10 cellular contexts compared by ENCODE assay signal in genomic region chr7:27193335-27194001, GRCh38. TPM values are rescaled to one million over a fixed set of nuclear protein-coding genes. Genes with fewer than 3 reads are reported as not detected.
DNase-seq lines count a peak whose midpoint lies in the region; ATAC-seq and TF ChIP-seq lines count a peak whose summit lies in the region.
"Had no signal": no experiment of that assay in that cellular context is flagged by ENCODE, and none has a peak within 500 bp of the region (broad histone marks: within the 10 kb centered on the region; RNA-seq: fewer than 3 reads in every experiment).

No MANE protein-coding gene starts in this region.

- H3K18ac ChIP-seq in H9 (ENCODE audit: insufficient read length, low read depth, low read length) (no peak overlapping the region), mesenchymal stem cell (ENCODE audit: low read depth in 1 of 2, low read length in 2 of 2) (no peak overlapping the region)

- CTCF ChIA-PET in activated CD8-positive, alpha-beta T cell treated with anti-CD3 and anti-CD28 coated beads for 36 hours (lab: Charles Lee), result interaction anchor here (0.9 to 3.2 kb wide), 7 partner anchors 10 to 35 kb away, joined by 3 to 25 read pairs (median 4); no protein-coding TSS in a partner anchor

- no peak overlapping the region for H3K23ac ChIP-seq in H9 (ENCODE audit: insufficient read length, low read depth, low read length)
- peak overlapping the region in 1 of 2 experiments; percentile 2 for H3K23ac ChIP-seq in mesenchymal stem cell (ENCODE audit: low read length in 2 of 2)

- H2AFZ ChIP-seq in H9 (ENCODE audit: low read length), result no peak overlapping the region
- H2AFZ ChIP-seq in mesenchymal stem cell (ENCODE audit: low read depth, low read length), result no peak overlapping the region

- H3K36me3 Mint-ChIP-seq in H9 (ENCODE audit: insufficient read depth in 1 of 3, low read depth in 3 of 3), result no peaks in the 10 kb centered on the region; a peak in 1 of 7 replicates
- no peaks in the 10 kb centered on the region for H3K36me3 Mint-ChIP-seq in activated CD8-positive, alpha-beta T cell treated with anti-CD3 and anti-CD28 coated beads for 36 hours (ENCODE audit: low read depth)
- H3K36me3 Mint-ChIP-seq in stimulated activated effector memory CD8-positive, alpha-beta T cell treated with anti-CD3 and anti-CD28 coated beads, Interleukin-12 subunit alpha, Interleukin-12 subunit beta, amount 100 ng/mL, for 72 hours, result no peaks in the 10 kb centered on the region
- H3K36me3 Mint-ChIP-seq in stimulated activated memory B cell treated with anti-CD40 and anti-IgM and Interleukin-4, amounts not matched to agents 10 μg/mL and 1 μg/mL and 100 μg/mL, for 72 hours, result no peaks in the 10 kb centered on the region

- H3T11ph ChIP-seq in H9 (ENCODE audit: low read length), result no peak overlapping the region

- H3K4me1 ChIP-seq in H9 (ENCODE audit: insufficient read depth, low read length) (no peaks in the 10 kb centered on the region), mesenchymal stem cell (ENCODE audit: control insufficient read depth, insufficient read depth, low read depth, low read length) (peaks cover 24% of the 10 kb centered on the region)

- peaks cover 3 to 14% of the 10 kb centered on the region in 2 experiments; a peak in 2 of 5 replicates for H3K9me3 Mint-ChIP-seq in H9
- H3K9me3 Mint-ChIP-seq in activated CD8-positive, alpha-beta T cell treated with anti-CD3 and anti-CD28 coated beads for 36 hours, result no peaks in the 10 kb centered on the region
- no peaks in the 10 kb centered on the region for H3K9me3 Mint-ChIP-seq in stimulated activated effector memory CD8-positive, alpha-beta T cell treated with anti-CD3 and anti-CD28 coated beads, Interleukin-12 subunit alpha, Interleukin-12 subunit beta, amount 100 ng/mL, for 72 hours
- H3K9me3 Mint-ChIP-seq in stimulated activated memory B cell treated with anti-CD40 and anti-IgM and Interleukin-4, amounts not matched to agents 10 μg/mL and 1 μg/mL and 100 μg/mL, for 72 hours, result no peaks in the 10 kb centered on the region
- H3K9me3 Mint-ChIP-seq: activated naive CD4-positive, alpha-beta T cell treated with anti-CD3 and anti-CD28 coated beads, Interleukin-2, amount 10 ng/mL, durations not matched to agents 7 days and 5 days had no signal

- H2BK15ac ChIP-seq in H9 (ENCODE audit: low read depth, low read length) (no peak overlapping the region), mesenchymal stem cell (ENCODE audit: low read depth, poor library complexity, severe bottlenecking) (no peak overlapping the region)

- H3K4me3 Mint-ChIP-seq in H9, result no peak overlapping the region
- peak overlapping the region; percentile 10 for H3K4me3 Mint-ChIP-seq in activated CD8-positive, alpha-beta T cell treated with anti-CD3 and anti-CD28 coated beads for 36 hours
- peak overlapping the region; percentile 42 for H3K4me3 Mint-ChIP-seq in stimulated activated effector memory CD8-positive, alpha-beta T cell treated with anti-CD3 and anti-CD28 coated beads, Interleukin-12 subunit alpha, Interleukin-12 subunit beta, amount 100 ng/mL, for 72 hours
- no peak overlapping the region for H3K4me3 Mint-ChIP-seq in stimulated activated memory B cell treated with anti-CD40 and anti-IgM and Interleukin-4, amounts not matched to agents 10 μg/mL and 1 μg/mL and 100 μg/mL, for 72 hours

- H4K5ac ChIP-seq in H9 (ENCODE audit: insufficient read length, low read depth, low read length), result no peak overlapping the region

- ATAC-seq in activated CD8-positive, alpha-beta T cell treated with anti-CD3 and anti-CD28 coated beads for 36 hours, result no peak
- no peak for ATAC-seq in stimulated activated effector memory CD8-positive, alpha-beta T cell treated with anti-CD3 and anti-CD28 coated beads, Interleukin-12 subunit alpha, Interleukin-12 subunit beta, amount 100 ng/mL, for 72 hours
- ATAC-seq in stimulated activated memory B cell treated with anti-CD40 and anti-IgM and Interleukin-4, amounts not matched to agents 10 μg/mL and 1 μg/mL and 100 μg/mL, for 72 hours, result no peak

- H3K27ac ChIP-seq in H9 (ENCODE audit: insufficient read length, low read depth, low read length), result no peak overlapping the region
- H3K27ac ChIP-seq in mesenchymal stem cell (ENCODE audit: low read length, poor library complexity, severe bottlenecking), result no peak overlapping the region

- no peaks in the 10 kb centered on the region for H3K79me2 ChIP-seq in H9 (ENCODE audit: insufficient read depth, low read length)

- no peak overlapping the region for H3K9ac ChIP-seq in H9 (ENCODE audit: extremely low read depth, insufficient read length, low read length)
- peak overlapping the region; percentile 78 for H3K9ac ChIP-seq in mesenchymal stem cell (ENCODE audit: low read length)

- POLR2A ChIA-PET in activated CD8-positive, alpha-beta T cell treated with anti-CD3 and anti-CD28 coated beads for 36 hours (lab: Charles Lee), result no interaction called here

- no peak for TF ChIP-seq CTCF in H9 (conservative IDR thresholded peaks at IDR 0.05)
- no peak for TF ChIP-seq CTCF in activated CD8-positive, alpha-beta T cell treated with anti-CD3 and anti-CD28 coated beads for 36 hours (IDR thresholded peaks at IDR 0.05)

- no peak overlapping the region for H3K4me2 ChIP-seq in H9 (ENCODE audit: insufficient read depth, insufficient read length, low read length)
- H3K4me2 ChIP-seq in mesenchymal stem cell (ENCODE audit: low read length, poor library complexity, severe bottlenecking), result peak overlapping the region; percentile 80

- no CpG with 5 or more reads among the region's 29 CpGs for WGBS in H9 (ENCODE audit: extremely low coverage, insufficient read length, low lambda C conversion rate)
- 20% methylated on average over 27 of the region's 29 CpGs for WGBS in mesenchymal stem cell

- H4K91ac ChIP-seq in H9 (ENCODE audit: insufficient read length, low read depth, low read length) (no peak overlapping the region), mesenchymal stem cell (ENCODE audit: low read length) (no peak overlapping the region)

- H3K4me3 ChIP-seq in mesenchymal stem cell (ENCODE audit: insufficient read depth in 1 of 2, low read depth in 1 of 2, low read length in 2 of 2), result peak overlapping the region in 1 of 2 experiments; percentile 65

- H4K8ac ChIP-seq in H9 (replicated peaks; ENCODE audit: insufficient read length, low read depth, low read length) (no peak overlapping the region), mesenchymal stem cell (ENCODE audit: low read length) (no peak overlapping the region)

- no peaks in the 10 kb centered on the region for H3K9me3 ChIP-seq in H9 (ENCODE audit: control insufficient read depth, low read depth, low read length)
- H3K9me3 ChIP-seq in mesenchymal stem cell (ENCODE audit: control insufficient read depth, low read length), result no peaks in the 10 kb centered on the region

- H3K4me1 Mint-ChIP-seq in H9, result peaks cover 3 to 10% of the 10 kb centered on the region in 2 experiments
- peaks cover 24% of the 10 kb centered on the region for H3K4me1 Mint-ChIP-seq in activated CD8-positive, alpha-beta T cell treated with anti-CD3 and anti-CD28 coated beads for 36 hours (ENCODE audit: low read depth)
- peaks cover 21% of the 10 kb centered on the region for H3K4me1 Mint-ChIP-seq in stimulated activated effector memory CD8-positive, alpha-beta T cell treated with anti-CD3 and anti-CD28 coated beads, Interleukin-12 subunit alpha, Interleukin-12 subunit beta, amount 100 ng/mL, for 72 hours
- peaks cover 13% of the 10 kb centered on the region for H3K4me1 Mint-ChIP-seq in stimulated activated memory B cell treated with anti-CD40 and anti-IgM and Interleukin-4, amounts not matched to agents 10 μg/mL and 1 μg/mL and 100 μg/mL, for 72 hours

- H3K27ac Mint-ChIP-seq in H9, result no peak overlapping the region
- no peak overlapping the region for H3K27ac Mint-ChIP-seq in activated CD8-positive, alpha-beta T cell treated with anti-CD3 and anti-CD28 coated beads for 36 hours
- no peak overlapping the region for H3K27ac Mint-ChIP-seq in stimulated activated effector memory CD8-positive, alpha-beta T cell treated with anti-CD3 and anti-CD28 coated beads, Interleukin-12 subunit alpha, Interleukin-12 subunit beta, amount 100 ng/mL, for 72 hours
- no peak overlapping the region for H3K27ac Mint-ChIP-seq in stimulated activated memory B cell treated with anti-CD40 and anti-IgM and Interleukin-4, amounts not matched to agents 10 μg/mL and 1 μg/mL and 100 μg/mL, for 72 hours
- H3K27ac Mint-ChIP-seq: activated naive CD4-positive, alpha-beta T cell treated with anti-CD3 and anti-CD28 coated beads, Interleukin-2, amount 10 ng/mL, durations not matched to agents 7 days and 5 days had no signal

- H4K20me1 ChIP-seq in H9 (ENCODE audit: control insufficient read depth, insufficient read depth, insufficient read length), result no peaks in the 10 kb centered on the region

- H2BK12ac ChIP-seq in H9 (ENCODE audit: insufficient read length, low read depth, low read length) (no peak overlapping the region), mesenchymal stem cell (ENCODE audit: low read length in 2 of 2) (no peak overlapping the region)

- no peak overlapping the region for H2BK20ac ChIP-seq in H9 (ENCODE audit: low read depth, low read length, poor library complexity, severe bottlenecking)

- H3K27me3 ChIP-seq in H9 (ENCODE audit: insufficient read depth, low read length) (peaks cover 92% of the 10 kb centered on the region), mesenchymal stem cell (ENCODE audit: control insufficient read depth in 1 of 2, insufficient read depth in 1 of 2, low read length in 2 of 2) (peaks cover 60 to 86% of the 10 kb centered on the region in 2 experiments)

- H3K79me1 ChIP-seq in H9 (ENCODE audit: insufficient read depth, low read depth, low read length, poor library complexity, severe bottlenecking) (no peaks in the 10 kb centered on the region), mesenchymal stem cell (replicated peaks; ENCODE audit: low read length, poor library complexity, severe bottlenecking) (peaks cover 3% of the 10 kb centered on the region)

- intact Hi-C loops in activated CD8-positive, alpha-beta T cell treated with anti-CD3 and anti-CD28 coated beads for 36 hours (cut with micrococcal nuclease), result no loop called here

- DNase-seq in H9, result peak; percentile 43
- DNase-seq in activated CD8-positive, alpha-beta T cell treated with anti-CD3 and anti-CD28 coated beads for 36 hours, result no peak
- DNase-seq in mesenchymal stem cell, result no peak
- no peak for DNase-seq in stimulated activated effector memory CD8-positive, alpha-beta T cell treated with anti-CD3 and anti-CD28 coated beads, Interleukin-12 subunit alpha, Interleukin-12 subunit beta, amount 100 ng/mL, for 72 hours (ENCODE audit: low spot score in 2 of 2)
- DNase-seq in NCI-H510A treated with DMSO at 0.1 percent for 48 hours (lab: John Stamatoyannopoulos, UW), result no peak
- DNase-seq in effector CD8-positive, alpha-beta T cell (lab: John Stamatoyannopoulos, UW), result no peak
- DNase-seq: activated naive CD4-positive, alpha-beta T cell treated with anti-CD3 and anti-CD28 coated beads, Interleukin-2, amount 10 ng/mL, durations not matched to agents 7 days and 5 days; NCI-H1930; SW 1271 had no signal

- no peak overlapping the region for H2BK120ac ChIP-seq in H9 (ENCODE audit: low read depth, low read length, poor library complexity, severe bottlenecking)
- no peak overlapping the region for H2BK120ac ChIP-seq in mesenchymal stem cell (ENCODE audit: low read depth, low read length)

- H2BK5ac ChIP-seq in H9 (ENCODE audit: insufficient read length, low read length) (no peak overlapping the region), mesenchymal stem cell (ENCODE audit: low read depth, low read length, poor library complexity, severe bottlenecking) (no peak overlapping the region)

- H3K36me3 ChIP-seq in mesenchymal stem cell (ENCODE audit: control insufficient read depth in 1 of 2, insufficient read depth in 2 of 2, low read depth in 1 of 2, low read length in 2 of 2), result peaks cover 0 to 3% of the 10 kb centered on the region in 2 experiments

- H3K56ac ChIP-seq in H9 (ENCODE audit: insufficient read length, low read depth, low read length), result no peak overlapping the region

- H3K23me2 ChIP-seq in H9 (ENCODE audit: insufficient read length, low read depth, low read length, poor library complexity, severe bottlenecking), result no peaks in the 10 kb centered on the region

- H3K4ac ChIP-seq in H9 (ENCODE audit: low read depth, low read length), result no peak overlapping the region
- no peak overlapping the region for H3K4ac ChIP-seq in mesenchymal stem cell (ENCODE audit: low read depth in 1 of 2, low read length in 2 of 2)

- H3K14ac ChIP-seq in H9 (ENCODE audit: insufficient read depth, low read length) (no peak overlapping the region), mesenchymal stem cell (ENCODE audit: low read length in 2 of 2) (no peak overlapping the region)

- H2AK5ac ChIP-seq in H9 (ENCODE audit: insufficient read length, low read length) (no peak overlapping the region), mesenchymal stem cell (ENCODE audit: low read length, severe bottlenecking) (no peak overlapping the region)

- H3K27me3 Mint-ChIP-seq in H9 (ENCODE audit: low read depth), result peaks cover 100% of the 10 kb centered on the region
- peaks cover 85% of the 10 kb centered on the region for H3K27me3 Mint-ChIP-seq in activated CD8-positive, alpha-beta T cell treated with anti-CD3 and anti-CD28 coated beads for 36 hours
- H3K27me3 Mint-ChIP-seq in stimulated activated memory B cell treated with anti-CD40 and anti-IgM and Interleukin-4, amounts not matched to agents 10 μg/mL and 1 μg/mL and 100 μg/mL, for 72 hours, result peaks cover 71% of the 10 kb centered on the region

RNA-seq across cellular contexts. Expression of gene HOXA13, which starts 6.4 kb away (rescaled TPM):
- total RNA-seq in H9 (2021), result not detected in 2 replicates
- total RNA-seq in activated CD8-positive, alpha-beta T cell treated with anti-CD3 and anti-CD28 coated beads for 36 hours, result not detected
- polyA plus RNA-seq in mesenchymal stem cell (2013, experiment 1 of 2), result not detected
- polyA plus RNA-seq in mesenchymal stem cell (2013, experiment 2 of 2), result not detected

RNA-seq across cellular contexts. Expression of gene HOXA11, which starts 8.4 kb away (rescaled TPM):
- total RNA-seq in H9 (2021), result not detected in 2 replicates
- total RNA-seq in activated CD8-positive, alpha-beta T cell treated with anti-CD3 and anti-CD28 coated beads for 36 hours, result under 1 TPM; 0.13 to 0.18 TPM
- polyA plus RNA-seq in mesenchymal stem cell (2013, experiment 1 of 2), result 1.4 TPM
- 1.3 TPM for polyA plus RNA-seq in mesenchymal stem cell (2013, experiment 2 of 2)

RNA-seq across cellular contexts. Expression of gene HOXA10, which starts 19.3 kb away (rescaled TPM):
- total RNA-seq in H9 (2021), result not detected in 2 replicates
- total RNA-seq in activated CD8-positive, alpha-beta T cell treated with anti-CD3 and anti-CD28 coated beads for 36 hours, result not detected
- 6.9 TPM for polyA plus RNA-seq in mesenchymal stem cell (2013, experiment 1 of 2)
- 7.1 TPM for polyA plus RNA-seq in mesenchymal stem cell (2013, experiment 2 of 2)

RNA-seq across cellular contexts. Expression of gene HOXA9, which starts 28.1 kb away (rescaled TPM):
- total RNA-seq in H9 (2021), result not detected in 2 replicates
- not detected for total RNA-seq in activated CD8-positive, alpha-beta T cell treated with anti-CD3 and anti-CD28 coated beads for 36 hours
- 9.8 TPM for polyA plus RNA-seq in mesenchymal stem cell (2013, experiment 1 of 2)
- polyA plus RNA-seq in mesenchymal stem cell (2013, experiment 2 of 2), result 9.8 TPM

RNA-seq across cellular contexts. Expression of gene HOXA7, which starts 37.0 kb away (rescaled TPM):
- total RNA-seq in H9 (2021), result not detected in 2 replicates
- not detected for total RNA-seq in activated CD8-positive, alpha-beta T cell treated with anti-CD3 and anti-CD28 coated beads for 36 hours
- 3.1 TPM for polyA plus RNA-seq in mesenchymal stem cell (2013, experiment 1 of 2)
- 3.2 TPM for polyA plus RNA-seq in mesenchymal stem cell (2013, experiment 2 of 2)

Comparison
In these comparisons a context has a peak if more than half of its experiments do, and no peak if none do; other contexts are left out.
1. H3K4me3 Mint-ChIP-seq: peak in activated CD8-positive, alpha-beta T cell treated with anti-CD3 and anti-CD28 coated beads for 36 hours (single experiment) and stimulated activated effector memory CD8-positive, alpha-beta T cell treated with anti-CD3 and anti-CD28 coated beads, Interleukin-12 subunit alpha, Interleukin-12 subunit beta, amount 100 ng/mL, for 72 hours (single experiment); none in H9 (0 of 2) and stimulated activated memory B cell treated with anti-CD40 and anti-IgM and Interleukin-4, amounts not matched to agents 10 μg/mL and 1 μg/mL and 100 μg/mL, for 72 hours (single experiment).